In genomic region chr12:31118831-31119530, GRCh38 we compare ENCODE assay signal across 8 cellular contexts. TPM values are rescaled to one million over a fixed set of nuclear protein-coding genes. Genes with fewer than 3 reads are reported as not detected.
A peak's percentile ranks its signal among the peaks of the same experiment; 100 is the strongest.
DNase-seq lines count a peak whose midpoint lies in the region; ATAC-seq and TF ChIP-seq lines count a peak whose summit lies in the region.

No MANE protein-coding gene starts in this region.

- H3K36me3 Mint-ChIP-seq in activated B cell treated with CpG ODN at 0.5 μM for 24 hours (ENCODE audit: low read depth), result no peaks in the 10 kb centered on the region

- H3K4me2 ChIP-seq in skeletal muscle satellite cell (ENCODE audit: low read length), result peak overlapping the region; percentile 66

- ATAC-seq in Right ventricle myocardium inferior, result peak; percentile 54
- ATAC-seq in Right ventricle myocardium superior (ENCODE audit: poor library complexity), result no peak
- peak; percentile 76 for ATAC-seq in activated B cell treated with CpG ODN at 0.5 μM for 24 hours (ENCODE audit: low read depth)
- no peak for ATAC-seq in HG03135 (IDR thresholded peaks at IDR 0.05; ENCODE audit: unreplicated experiment)

- H3K36me3 ChIP-seq in left ventricle myocardium inferior (no peaks in the 10 kb centered on the region), skeletal muscle satellite cell (ENCODE audit: insufficient read depth, low read length) (no peaks in the 10 kb centered on the region)

- H3K27ac Mint-ChIP-seq in activated B cell treated with CpG ODN at 0.5 μM for 24 hours, result no peak overlapping the region

- H3K9ac ChIP-seq in skeletal muscle satellite cell (ENCODE audit: low read depth, low read length), result no peak overlapping the region

- H3K4me1 ChIP-seq in left ventricle myocardium inferior (peaks cover 27% of the 10 kb centered on the region), skeletal muscle satellite cell (ENCODE audit: control insufficient read depth, insufficient read depth, low read length) (peaks cover 21% of the 10 kb centered on the region)

- DNase-seq in Right ventricle myocardium inferior (ENCODE audit: missing footprints) (no peak), Right ventricle myocardium superior (no peak), NCI-H1105 treated with DMSO at 0.1 percent for 48 hours (lab: John Stamatoyannopoulos, UW) (peak; percentile 90), activated B cell treated with CpG ODN at 0.5 μM for 24 hours (peak; percentile 29), left ventricle myocardium inferior (no peak), inferior parietal cortex (ENCODE audit: extremely low spot score) (no peak)

- no peaks in the 10 kb centered on the region for H3K9me3 Mint-ChIP-seq in activated B cell treated with CpG ODN at 0.5 μM for 24 hours

- intact Hi-C loops in Right ventricle myocardium inferior (cut with DNase I) (no loop called here), Right ventricle myocardium superior (cut with DNase I) (no loop called here), activated B cell treated with CpG ODN at 0.5 μM for 24 hours (cut with micrococcal nuclease) (loop anchor here (10.0 kb wide), 2 partner anchors 246 to 1556 kb away; partner anchors contain the start of gene DNM1L), left ventricle myocardium inferior (cut with micrococcal nuclease) (no loop called here)

- POLR2A ChIA-PET in activated B cell treated with CpG ODN at 0.5 μM for 24 hours (lab: Charles Lee), result no interaction called here

- no peak overlapping the region for H3K27ac ChIP-seq in left ventricle myocardium inferior (replicated peaks)

- CTCF ChIA-PET in activated B cell treated with CpG ODN at 0.5 μM for 24 hours (lab: Charles Lee), result no interaction called here

- H3K4me3 Mint-ChIP-seq in activated B cell treated with CpG ODN at 0.5 μM for 24 hours, result peak overlapping the region; percentile 77

- TF ChIP-seq CTCF in activated B cell treated with CpG ODN at 0.5 μM for 24 hours (IDR thresholded peaks at IDR 0.05) (no peak), left ventricle myocardium inferior (IDR thresholded peaks at IDR 0.05; ENCODE audit: borderline replicate concordance) (no peak)

- H3K4me3 ChIP-seq in left ventricle myocardium inferior (peak overlapping the region; percentile 66), skeletal muscle satellite cell (ENCODE audit: low read length) (no peak overlapping the region)

- H3K4me1 Mint-ChIP-seq in activated B cell treated with CpG ODN at 0.5 μM for 24 hours, result peaks cover 9% of the 10 kb centered on the region

- H3K27me3 Mint-ChIP-seq in activated B cell treated with CpG ODN at 0.5 μM for 24 hours, result no peaks in the 10 kb centered on the region

- H3K27me3 ChIP-seq in left ventricle myocardium inferior (ENCODE audit: low read depth), result peaks cover 52% of the 10 kb centered on the region
- peaks cover 23% of the 10 kb centered on the region for H3K27me3 ChIP-seq in skeletal muscle satellite cell (ENCODE audit: control insufficient read depth, insufficient read depth, low read length)

- H3K9me3 ChIP-seq in left ventricle myocardium inferior (replicated peaks) (no peaks in the 10 kb centered on the region), skeletal muscle satellite cell (replicated peaks; ENCODE audit: low read length) (no peaks in the 10 kb centered on the region)

RNA-seq across cellular contexts. Expression of gene DDX11, which starts 45.3 kb away (rescaled TPM):
- total RNA-seq in Right ventricle myocardium inferior, result 6.5 TPM
- 3.6 TPM for total RNA-seq in Right ventricle myocardium superior
- 49.5 and 62.2 TPM in 2 replicates for total RNA-seq in activated B cell treated with CpG ODN at 0.5 μM for 24 hours
- total RNA-seq in left ventricle myocardium inferior, result 5.1 TPM
- 22.1 TPM in 2 replicates for total RNA-seq in skeletal muscle satellite cell (2012; rRNA removed)

Comparison
In these comparisons a context has a peak if more than half of its experiments do, and no peak if none do; other contexts are left out.
1. ATAC-seq: peak in Right ventricle myocardium inferior (single experiment) and activated B cell treated with CpG ODN at 0.5 μM for 24 hours (single experiment); none in Right ventricle myocardium superior (single experiment) and HG03135 (single experiment).
2. DNase-seq: peak in NCI-H1105 treated with DMSO at 0.1 percent for 48 hours (single experiment) and activated B cell treated with CpG ODN at 0.5 μM for 24 hours (single experiment); none in Right ventricle myocardium inferior (single experiment), Right ventricle myocardium superior (single experiment), left ventricle myocardium inferior (single experiment) and inferior parietal cortex (single experiment).